In the genomic region with DNA sequence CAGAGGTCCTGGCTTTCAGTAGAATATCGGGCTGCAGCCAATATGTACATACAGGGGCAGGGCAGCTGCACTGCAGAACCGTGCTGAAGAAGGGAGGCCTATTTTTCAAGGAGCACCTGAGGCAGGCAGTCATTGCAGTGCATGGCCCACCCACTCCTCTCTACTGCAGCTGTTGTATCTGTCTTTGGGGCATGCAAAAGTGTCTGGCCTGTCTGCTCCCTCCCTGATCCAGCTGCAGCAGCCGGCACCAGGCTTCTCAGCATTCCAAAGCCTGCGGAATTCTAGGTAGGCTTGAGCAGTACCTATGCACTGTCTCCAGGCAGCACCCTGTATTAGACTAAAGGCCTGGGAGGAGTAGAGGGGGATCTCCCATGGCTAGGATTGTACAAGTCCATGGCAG, we compare ENCODE assay signal across 24 cellular contexts.
"Had no signal": no experiment of that assay in that cellular context is flagged by ENCODE, and none has a peak within 500 bp of the region (broad histone marks: within the 10 kb centered on the region; RNA-seq: fewer than 3 reads in every experiment).

No MANE protein-coding gene starts in this region.

- H3K4me3 ChIP-seq: left ventricle myocardium inferior, lung, mucosa of descending colon, ovary, right atrium auricular region, right lobe of liver, smooth muscle cell, tibial nerve, upper lobe of left lung, vagina had no signal

- H3K27me3 Mint-ChIP-seq: naive thymus-derived CD4-positive, alpha-beta T cell; natural killer cell treated with Interleukin-12 subunit alpha and Interleukin-12 subunit beta and Interleukin-15 and Interleukin-18, amount 100 ng/mL, for 72 hours; progenitor cell of endocrine pancreas; stimulated activated memory B cell treated with anti-CD40 and anti-IgM and Interleukin-4, amounts not matched to agents 10 μg/mL and 1 μg/mL and 100 μg/mL, for 72 hours; stimulated activated naive CD8-positive, alpha-beta T cell treated with anti-CD3 and anti-CD28 coated beads, Interleukin-15, amount 100 ng/mL, for 72 hours had no signal

- H3K27ac ChIP-seq: left ventricle myocardium inferior, ovary, right atrium auricular region, right lobe of liver, tibial nerve, upper lobe of left lung, vagina had no signal

- H3K4me1 ChIP-seq: left ventricle myocardium inferior, right atrium auricular region, right lobe of liver, tibial nerve, upper lobe of left lung, vagina had no signal

- H3K36me3 ChIP-seq: left ventricle myocardium inferior, ovary, right atrium auricular region, right lobe of liver, tibial nerve, upper lobe of left lung, vagina had no signal

- H3K36me3 Mint-ChIP-seq: immature natural killer cell; naive thymus-derived CD4-positive, alpha-beta T cell; natural killer cell treated with Interleukin-12 subunit alpha and Interleukin-12 subunit beta and Interleukin-15 and Interleukin-18, amount 100 ng/mL, for 72 hours; stimulated activated memory B cell treated with anti-CD40 and anti-IgM and Interleukin-4, amounts not matched to agents 10 μg/mL and 1 μg/mL and 100 μg/mL, for 72 hours had no signal

- H3K4me3 Mint-ChIP-seq: immature natural killer cell; naive thymus-derived CD4-positive, alpha-beta T cell; natural killer cell treated with Interleukin-12 subunit alpha and Interleukin-12 subunit beta and Interleukin-15 and Interleukin-18, amount 100 ng/mL, for 72 hours; stimulated activated memory B cell treated with anti-CD40 and anti-IgM and Interleukin-4, amounts not matched to agents 10 μg/mL and 1 μg/mL and 100 μg/mL, for 72 hours; stimulated activated naive CD8-positive, alpha-beta T cell treated with anti-CD3 and anti-CD28 coated beads, Interleukin-15, amount 100 ng/mL, for 72 hours had no signal

- H3K27ac Mint-ChIP-seq: immature natural killer cell; naive thymus-derived CD4-positive, alpha-beta T cell; natural killer cell treated with Interleukin-12 subunit alpha and Interleukin-12 subunit beta and Interleukin-15 and Interleukin-18, amount 100 ng/mL, for 72 hours; progenitor cell of endocrine pancreas; stimulated activated memory B cell treated with anti-CD40 and anti-IgM and Interleukin-4, amounts not matched to agents 10 μg/mL and 1 μg/mL and 100 μg/mL, for 72 hours; stimulated activated naive CD8-positive, alpha-beta T cell treated with anti-CD3 and anti-CD28 coated beads, Interleukin-15, amount 100 ng/mL, for 72 hours had no signal

- H3K4me1 Mint-ChIP-seq: immature natural killer cell; naive thymus-derived CD4-positive, alpha-beta T cell; stimulated activated memory B cell treated with anti-CD40 and anti-IgM and Interleukin-4, amounts not matched to agents 10 μg/mL and 1 μg/mL and 100 μg/mL, for 72 hours; stimulated activated naive CD8-positive, alpha-beta T cell treated with anti-CD3 and anti-CD28 coated beads, Interleukin-15, amount 100 ng/mL, for 72 hours had no signal

- H3K27me3 ChIP-seq: ovary, right atrium auricular region, upper lobe of left lung, vagina had no signal

- H3K9me3 ChIP-seq: left ventricle myocardium inferior, mucosa of descending colon, ovary, right atrium auricular region, right lobe of liver, tibial nerve, upper lobe of left lung, vagina had no signal

- H3K4me2 ChIP-seq: smooth muscle cell had no signal

- ATAC-seq: mucosa of descending colon; naive thymus-derived CD4-positive, alpha-beta T cell; natural killer cell treated with Interleukin-12 subunit alpha and Interleukin-12 subunit beta and Interleukin-15 and Interleukin-18, amount 100 ng/mL, for 72 hours; stimulated activated memory B cell treated with anti-CD40 and anti-IgM and Interleukin-4, amounts not matched to agents 10 μg/mL and 1 μg/mL and 100 μg/mL, for 72 hours; stimulated activated naive CD8-positive, alpha-beta T cell treated with anti-CD3 and anti-CD28 coated beads, Interleukin-15, amount 100 ng/mL, for 72 hours had no signal

- DNase-seq: hypothalamus; immature natural killer cell; left ventricle myocardium inferior; midbrain; mucosa of descending colon; naive thymus-derived CD4-positive, alpha-beta T cell; ovary; right lobe of liver; stimulated activated CD4-positive, alpha-beta T cell treated with anti-CD3 and anti-CD28 coated beads, Interleukin-1b, Interleukin-23, amount 100 ng/mL, for 48 hours; stimulated activated CD4-positive, alpha-beta T cell treated with anti-CD3 and anti-CD28 coated beads, Interleukin-2, amount 100 ng/mL, for 48 hours; stimulated activated CD4-positive, alpha-beta T cell treated with anti-CD3 and anti-CD28 coated beads, Interleukin-4, amount 100 ng/mL, for 4 hours; stimulated activated CD8-positive, alpha-beta memory T cell treated with anti-CD3 and anti-CD28 coated beads, Interleukin-4, amount 100 ng/mL, for 48 hours; stimulated activated naive CD4-positive, alpha-beta T cell treated with Interleukin-2 at 50 U/mL for 16 hours; stimulated activated naive CD8-positive, alpha-beta T cell treated with anti-CD3 and anti-CD28 coated beads, Interleukin-15, amount 100 ng/mL, for 72 hours; substantia nigra; upper lobe of left lung had no signal

- H3K9me3 Mint-ChIP-seq: natural killer cell treated with Interleukin-12 subunit alpha and Interleukin-12 subunit beta and Interleukin-15 and Interleukin-18, amount 100 ng/mL, for 72 hours; stimulated activated memory B cell treated with anti-CD40 and anti-IgM and Interleukin-4, amounts not matched to agents 10 μg/mL and 1 μg/mL and 100 μg/mL, for 72 hours; stimulated activated naive CD8-positive, alpha-beta T cell treated with anti-CD3 and anti-CD28 coated beads, Interleukin-15, amount 100 ng/mL, for 72 hours had no signal
